1 cellular context compared by ENCODE assay signal in genomic region chr20:347317-347639, GRCh38.
TF ChIP-seq lines count a peak whose summit lies in the region.

No MANE protein-coding gene starts in this region.

TF ChIP-seq in GM23338, 12 proteins besides CTCF, POLR2A, EP300 and RAD21 (continued from another document):
- TF ChIP-seq REST (IDR thresholded peaks at IDR 0.05; ENCODE audit: unreplicated experiment), result no peak
- TF ChIP-seq POLR2AphosphoS5 (IDR thresholded peaks at IDR 0.05; ENCODE audit: low read depth), result no peak; the same call in 1 of the 2 replicates
- no peak for TF ChIP-seq ZNF462 (CRISPR knock-in tag; IDR thresholded peaks at IDR 0.05)
- TF ChIP-seq ZNF114 (CRISPR knock-in tag; IDR thresholded peaks at IDR 0.05), result no peak
- TF ChIP-seq JUNB (IDR thresholded peaks at IDR 0.05; ENCODE audit: unreplicated experiment), result no peak
- no peak for TF ChIP-seq NANOG (IDR thresholded peaks at IDR 0.05; ENCODE audit: borderline replicate concordance)
- no peak for TF ChIP-seq CREB1 (CRISPR knock-in tag; IDR thresholded peaks at IDR 0.05; ENCODE audit: low read depth)
- no peak for TF ChIP-seq EZH2phosphoT487 (IDR thresholded peaks at IDR 0.05; ENCODE audit: unreplicated experiment)
- no peak for TF ChIP-seq ZNF331 (CRISPR knock-in tag; IDR thresholded peaks at IDR 0.05; ENCODE audit: low read depth)
